15 cellular contexts compared by ENCODE assay signal in the genomic region with DNA sequence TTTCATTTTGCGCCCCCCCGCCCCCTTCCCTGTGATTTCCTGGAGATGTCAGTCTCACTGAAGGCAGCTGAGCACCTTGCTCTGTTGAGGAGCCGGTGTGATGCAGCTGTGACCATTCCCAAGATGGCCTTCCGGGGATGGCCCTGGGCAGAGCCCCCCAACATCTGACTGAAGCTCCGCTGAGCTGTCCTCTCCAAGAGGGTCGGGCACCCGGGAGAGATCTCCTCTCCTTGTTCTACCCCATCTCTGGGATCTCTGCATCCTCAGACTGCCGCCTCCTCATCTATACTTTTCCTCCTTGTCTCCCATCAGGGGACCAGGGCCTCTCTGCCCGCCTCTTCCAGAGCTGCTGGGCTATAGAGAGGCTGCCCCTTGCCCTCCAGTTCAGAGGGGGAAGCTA. TPM values are rescaled to one million over a fixed set of nuclear protein-coding genes. Genes with fewer than 3 reads are reported as not detected.
A peak's percentile ranks its signal among the peaks of the same experiment; 100 is the strongest.
DNase-seq lines count a peak whose midpoint lies in the region; ATAC-seq, FAIRE-seq and TF ChIP-seq lines count a peak whose summit lies in the region.
"Had no signal": no experiment of that assay in that cellular context is flagged by ENCODE, and none has a peak within 500 bp of the region (broad histone marks: within the 10 kb centered on the region; RNA-seq: fewer than 3 reads in every experiment).

No MANE protein-coding gene starts in this region.

- no peak for TF ChIP-seq RAD21 in HepG2 (CRISPR knock-in tag; IDR thresholded peaks at IDR 0.05)

- intact Hi-C loops in HepG2 (cut with micrococcal nuclease; ENCODE audit: unreplicated experiment): loop anchor here (2.0 kb wide), 1 partner anchor 27 kb away; no protein-coding TSS in a partner anchor
- intact Hi-C loops in right lobe of liver (cut with DNase I): loop anchor here in 1 of 2 donors (10.0 kb wide), 1 partner anchor 137 kb away; no protein-coding TSS in a partner anchor

- no peak overlapping the region for H3K9ac ChIP-seq in HepG2 (ENCODE audit: insufficient read depth, low read depth, low read length)
- H3K9ac ChIP-seq: GM23248 had no signal

- BruUV-seq in HepG2 (replicated peaks; lab: Mats Ljungman, UMichigan): no TSS peak

- H3K4me3 ChIP-seq in HepG2 (replicated peaks in 1 of 3; ENCODE audit: insufficient read depth in 1 of 3, low read depth in 2 of 3, low read length in 3 of 3) (peak overlapping the region in 1 of 3 experiments; percentile 91; a peak in 1 of 6 replicates), right lobe of liver (no peak overlapping the region), right atrium auricular region (no peak overlapping the region)
- H3K4me3 ChIP-seq: GM12878, GM23248 had no signal

- H3K27me3 ChIP-seq in HepG2 (ENCODE audit: control insufficient read depth in 1 of 2, insufficient read depth in 2 of 2, low read length in 2 of 2) (no peaks in the 10 kb centered on the region; a peak in 1 of 5 replicates), right lobe of liver (no peaks in the 10 kb centered on the region), right atrium auricular region (no peaks in the 10 kb centered on the region)

- H3K9me3 Mint-ChIP-seq in nephron: no peaks in the 10 kb centered on the region
- H3K9me3 Mint-ChIP-seq in osteocyte (ENCODE audit: unreplicated experiment): no peaks in the 10 kb centered on the region
- H3K9me3 Mint-ChIP-seq: CD4-positive, alpha-beta T cell; H9 had no signal

- in situ Hi-C loops in HepG2 (cut with HindIII; ENCODE audit: extremely low pct_ligation_motif_present, low pct_unique_long_range_greater_than_20kb): no loop called here

- no peaks in the 10 kb centered on the region; the same call in none of the 2 replicates for H4K20me1 ChIP-seq in HepG2 (ENCODE audit: insufficient read depth, low read length)

- H3K79me2 ChIP-seq in HepG2 (ENCODE audit: insufficient read depth, low read length): peaks cover 38% of the 10 kb centered on the region

- CTCF ChIA-PET in HepG2 (lab: Yijun Ruan, JAX; ENCODE audit: low intra/inter-chr PET ratio, low total read pairs): no interaction called here

- H3K9me3 ChIP-seq in HepG2 (ENCODE audit: low read length) (no peaks in the 10 kb centered on the region), right lobe of liver (no peaks in the 10 kb centered on the region), right atrium auricular region (no peaks in the 10 kb centered on the region)

- H3K27ac Mint-ChIP-seq in nephron (no peak overlapping the region), osteocyte (ENCODE audit: unreplicated experiment) (no peak overlapping the region)
- H3K27ac Mint-ChIP-seq: B cell; CD4-positive, alpha-beta T cell; H9 had no signal

- H3K27me3 Mint-ChIP-seq in nephron (ENCODE audit: low read depth): peaks cover 61% of the 10 kb centered on the region
- H3K27me3 Mint-ChIP-seq in osteocyte (ENCODE audit: unreplicated experiment): peaks cover 43% of the 10 kb centered on the region

- POLR2A ChIA-PET in HepG2 (lab: Yijun Ruan, JAX): interaction anchor here (1.2 to 4.1 kb wide), 10 partner anchors 9 to 150 kb away, joined by 3 to 148 read pairs (median 4); partner anchors contain the start of gene SRSF5

- WGBS in HepG2 (ENCODE audit: low lambda C conversion rate): 90% methylated on average over 7 of the region's 9 CpGs
- 100% methylated on average over 1 of the region's 9 CpGs for WGBS in right lobe of liver (ENCODE audit: insufficient coverage, low coverage, low lambda C conversion rate, missing lambda C conversion rate)

- TF ChIP-seq EP300 in HepG2 (IDR thresholded peaks at IDR 0.05; ENCODE audit: low read depth in 2 of 2, low read length in 2 of 2) (no peak), HepG2 (CRISPR knock-in tag; IDR thresholded peaks at IDR 0.05; ENCODE audit: borderline replicate concordance) (no peak)

- no peak overlapping the region for H2AFZ ChIP-seq in HepG2 (ENCODE audit: low read length)
- H2AFZ ChIP-seq: GM23248 had no signal

- TF ChIP-seq CTCF in HepG2 (CRISPR knock-in tag; IDR thresholded peaks at IDR 0.05) (no peak), right lobe of liver (IDR thresholded peaks at IDR 0.05) (no peak), nephron (IDR thresholded peaks at IDR 0.05; ENCODE audit: unreplicated experiment in 3 of 3) (no peak), osteocyte (IDR thresholded peaks at IDR 0.05) (no peak), right atrium auricular region (IDR thresholded peaks at IDR 0.05) (no peak)

- H3K4me1 Mint-ChIP-seq in nephron (peaks cover 39% of the 10 kb centered on the region), osteocyte (ENCODE audit: unreplicated experiment) (peaks cover 2% of the 10 kb centered on the region)

- H3K27ac ChIP-seq in HepG2 (ENCODE audit: extremely low read length, insufficient read depth, low read length) (no peak overlapping the region), right lobe of liver (no peak overlapping the region), right atrium auricular region (no peak overlapping the region)
- H3K27ac ChIP-seq: GM23248 had no signal

- TF ChIP-seq POLR2A in HepG2 (IDR thresholded peaks at IDR 0.05; ENCODE audit: insufficient read depth in 1 of 2, low read depth in 2 of 2, low read length in 2 of 2): no peak
- no peak for TF ChIP-seq POLR2A in right lobe of liver (IDR thresholded peaks at IDR 0.05)

- H3K36me3 ChIP-seq in HepG2 (replicated peaks in 1 of 2; ENCODE audit: control insufficient read depth in 1 of 2, insufficient read depth in 2 of 2, low read length in 2 of 2) (no peaks in the 10 kb centered on the region), right lobe of liver (no peaks in the 10 kb centered on the region), right atrium auricular region (no peaks in the 10 kb centered on the region)

- ATAC-seq in HepG2: no peak
- no peak for ATAC-seq in right lobe of liver

- H3K4me3 Mint-ChIP-seq in nephron: peak overlapping the region; percentile 61 to 70 (median 68)
- no peak overlapping the region for H3K4me3 Mint-ChIP-seq in osteocyte (ENCODE audit: unreplicated experiment)
- H3K4me3 Mint-ChIP-seq: B cell; CD4-positive, alpha-beta T cell had no signal

- DNase-seq in HepG2 (ENCODE audit: low spot score): no peak
- DNase-seq in right lobe of liver: no peak
- DNase-seq in osteocyte (ENCODE audit: extremely low spot score, unreplicated experiment): peak; percentile 72
- no peak for DNase-seq in right atrium auricular region (ENCODE audit: low spot score)
- DNase-seq in effector CD4-positive, alpha-beta T cell: no peak
- DNase-seq in T1000 (lab: John Stamatoyannopoulos, UW): no peak
- DNase-seq: Calu3; CD4-positive, alpha-beta T cell; DMS 273 treated with DMSO at 0.1 percent for 48 hours; H9 had no signal

- no peak for FAIRE-seq in HepG2 (lab: Jason Lieb, UNC)
- FAIRE-seq: GM12878 had no signal

- peak overlapping the region; percentile 75 for H3K4me2 ChIP-seq in HepG2 (ENCODE audit: low read depth, low read length)

- no peaks in the 10 kb centered on the region for H3K36me3 Mint-ChIP-seq in nephron (ENCODE audit: low read depth)
- H3K36me3 Mint-ChIP-seq in osteocyte (ENCODE audit: unreplicated experiment): no peaks in the 10 kb centered on the region

- H3K4me1 ChIP-seq in HepG2 (ENCODE audit: insufficient read depth, low read length) (peaks cover 70% of the 10 kb centered on the region), right lobe of liver (peaks cover 0 to 39% (median 16%) of the 10 kb centered on the region in 4 donors), right atrium auricular region (peaks cover 0 to 12% of the 10 kb centered on the region in 2 donors)

TF ChIP-seq in HepG2, 621 proteins besides CTCF, POLR2A, EP300 and RAD21 (continues in another document):
- TF ChIP-seq ZNF605 (CRISPR knock-in tag; IDR thresholded peaks at IDR 0.05): no peak
- no peak for TF ChIP-seq ATF2 (CRISPR knock-in tag; IDR thresholded peaks at IDR 0.05)
- TF ChIP-seq ZNF430 (CRISPR knock-in tag; IDR thresholded peaks at IDR 0.05): no peak
- no peak for TF ChIP-seq ZNF446 (CRISPR knock-in tag; IDR thresholded peaks at IDR 0.05)
- TF ChIP-seq KLF15 (CRISPR knock-in tag; IDR thresholded peaks at IDR 0.05; ENCODE audit: borderline replicate concordance): no peak
- TF ChIP-seq ISX (CRISPR knock-in tag; conservative IDR thresholded peaks at IDR 0.05): no peak

RNA-seq across cellular contexts. Expression of gene SMOC1, which starts 1.0 kb away (rescaled TPM):
- total RNA-seq in HepG2 (2016; rRNA removed; fragmentation: Illumina TruSeq; extraction: Trizol): 7.3 and 17.8 TPM in 2 replicates
- total RNA-seq in HepG2 (2016; cell fraction: cytosol; rRNA removed; fragmentation: Illumina TruSeq; extraction: Trizol; ENCODE audit: low read depth): 9.0 and 10.2 TPM in 2 replicates
- 6.2 and 18.0 TPM in 2 replicates for total RNA-seq in HepG2 (2016; cell fraction: insoluble cytoplasmic fraction; rRNA removed; fragmentation: Illumina TruSeq; extraction: Trizol)
- 6.9 and 8.3 TPM in 2 replicates for total RNA-seq in HepG2 (2016; cell fraction: membrane; rRNA removed; fragmentation: Illumina TruSeq; extraction: Trizol)
- total RNA-seq in HepG2 (2016; cell fraction: nucleus; rRNA removed; fragmentation: Illumina TruSeq; extraction: Trizol): 20.7 and 28.1 TPM in 2 replicates
- 35.6 and 42.1 TPM in 2 replicates for polyA plus RNA-seq in HepG2 (2011; rRNA removed)
- polyA plus RNA-seq in HepG2 (2011; cell fraction: cytosol; rRNA removed): 32.2 and 39.1 TPM in 2 replicates
- 47.2 and 50.5 TPM in 2 replicates for polyA plus RNA-seq in HepG2 (2011; cell fraction: nucleus; rRNA removed)
- polyA plus RNA-seq in HepG2 (2012): 31.2 and 40.4 TPM in 2 replicates
- 2.0 and 2.9 TPM in 2 replicates for polyA plus RNA-seq in HepG2 (2016; cell fraction: cytosol; fragmentation: Illumina TruSeq; extraction: Trizol; ENCODE audit: low read depth)
- polyA plus RNA-seq in HepG2 (2016; cell fraction: insoluble cytoplasmic fraction; fragmentation: Illumina TruSeq; extraction: Trizol; ENCODE audit: low read depth): 11.7 and 14.0 TPM in 2 replicates
- polyA plus RNA-seq in HepG2 (2016; cell fraction: membrane; fragmentation: Illumina TruSeq; extraction: Trizol; ENCODE audit: low read depth): 3.9 TPM in 2 replicates
- polyA plus RNA-seq in HepG2 (2016; cell fraction: nucleus; fragmentation: Illumina TruSeq; extraction: Trizol; ENCODE audit: insufficient read depth, low read depth): 47.9 and 54.1 TPM in 2 replicates
- polyA minus RNA-seq in HepG2 (2011; rRNA and poly(A)+ RNA removed; ENCODE audit: low replicate concordance): 31.7 and 106 TPM in 2 replicates
- polyA minus RNA-seq in HepG2 (2011; cell fraction: cytosol; rRNA and poly(A)+ RNA removed): 26.9 and 29.0 TPM in 2 replicates
- 31.0 and 31.3 TPM in 2 replicates for polyA minus RNA-seq in HepG2 (2011; cell fraction: nucleus; rRNA and poly(A)+ RNA removed)
- 10 to 100 TPM; 22.3 to 88.5 (median 45.4) TPM for total RNA-seq in right lobe of liver
- total RNA-seq in osteocyte: 1.4 and 2.0 TPM in 2 replicates
- total RNA-seq in right atrium auricular region: 10 to 100 TPM; 14.1 to 18.6 TPM
- total RNA-seq: CD4-positive, alpha-beta T cell; G401 had no signal
